Comparison of ENCODE assay signal across 8 cellular contexts in the genomic region with DNA sequence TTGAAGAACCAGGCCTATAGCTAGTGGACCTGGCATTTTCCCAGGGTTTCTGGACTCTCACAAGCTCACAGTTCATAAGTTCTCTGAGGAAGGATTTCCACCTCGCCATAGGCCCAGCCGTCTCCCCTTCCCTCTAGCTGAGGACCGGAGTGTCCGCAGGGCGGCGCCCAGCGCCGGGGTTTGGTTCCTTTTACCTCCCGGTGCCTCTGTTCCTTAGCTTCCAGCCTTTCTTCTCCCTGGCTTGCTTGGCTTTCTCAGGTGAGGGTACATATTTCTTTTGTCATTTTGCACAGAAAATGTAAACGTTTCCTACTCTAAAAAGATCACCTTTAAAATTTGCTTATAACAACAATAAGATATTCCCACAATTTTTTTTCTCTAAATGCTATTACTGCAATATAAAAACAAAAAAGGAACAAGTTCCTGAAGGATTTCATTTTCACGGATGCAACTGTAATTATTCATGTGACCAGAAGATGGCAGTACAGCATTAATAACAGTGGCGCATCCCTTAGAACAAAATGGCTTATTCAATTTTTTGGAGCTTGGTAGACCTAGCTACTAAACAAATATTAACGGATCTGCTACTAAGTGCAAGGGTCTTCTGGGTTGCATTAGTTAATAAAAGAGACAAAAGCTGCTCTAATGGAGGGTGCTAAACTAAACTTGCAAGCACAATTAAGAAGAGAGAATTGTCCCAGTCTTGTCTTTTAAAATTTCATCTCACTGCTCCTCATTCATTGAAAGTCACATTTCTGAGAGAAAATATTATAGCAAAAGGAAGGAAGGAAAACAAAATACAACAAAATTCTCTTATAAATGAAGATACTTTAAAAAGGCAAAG.
DNase-seq lines count a peak whose midpoint lies in the region; ATAC-seq and TF ChIP-seq lines count a peak whose summit lies in the region.

No MANE protein-coding gene starts in this region.

- ATAC-seq in GM19043 (IDR thresholded peaks at IDR 0.05; ENCODE audit: low read depth, unreplicated experiment): peak; percentile 55
- peak; percentile 36 to 56 for ATAC-seq in naive thymus-derived CD8-positive, alpha-beta T cell
- no peak for ATAC-seq in GM18873 (IDR thresholded peaks at IDR 0.05; ENCODE audit: low FRiP score, unreplicated experiment)
- ATAC-seq in activated T-cell treated with anti-CD3 and anti-CD28 coated beads, Interleukin-2, amount 50 U/mL, for 4 hours: no peak

- CTCF ChIA-PET in RWPE1 (lab: Yijun Ruan, JAX): interaction anchor here (0.6 to 1.8 kb wide), 37 partner anchors 9 to 953 kb away, joined by 3 to 12 read pairs (median 3); a partner anchor contains a TSS

- H3K4me3 Mint-ChIP-seq in naive thymus-derived CD8-positive, alpha-beta T cell: no peak overlapping the region
- H3K4me3 Mint-ChIP-seq in activated T-cell treated with anti-CD3 and anti-CD28 coated beads, Interleukin-2, amount 50 U/mL, for 4 hours: no peak overlapping the region

- H3K27ac Mint-ChIP-seq in naive thymus-derived CD8-positive, alpha-beta T cell: peak overlapping the region in 4 of 10 donors; percentile 16 to 81 (median 40)

- H3K4me3 ChIP-seq in epithelial cell of esophagus (ENCODE audit: low read length): no peak overlapping the region

- no peaks in the 10 kb centered on the region for H3K36me3 Mint-ChIP-seq in naive thymus-derived CD8-positive, alpha-beta T cell
- H3K36me3 Mint-ChIP-seq in activated T-cell treated with anti-CD3 and anti-CD28 coated beads, Interleukin-2, amount 50 U/mL, for 4 hours (ENCODE audit: insufficient read depth): no peaks in the 10 kb centered on the region

- POLR2A ChIA-PET in RWPE1 (lab: Yijun Ruan, JAX; ENCODE audit: low non-redundant PET): interaction anchor here (0.5 kb wide), 1 partner anchor 520 kb away, joined by 3 read pairs; no protein-coding TSS in a partner anchor
- POLR2A ChIA-PET in naive thymus-derived CD8-positive, alpha-beta T cell (lab: Charles Lee): interaction anchor here (1.1 kb wide), 1 partner anchor 976 kb away, joined by 5 read pairs; a partner anchor contains a TSS

- peaks cover 0 to 3% (median 0%) of the 10 kb centered on the region in 9 donors for H3K9me3 Mint-ChIP-seq in naive thymus-derived CD8-positive, alpha-beta T cell
- H3K9me3 Mint-ChIP-seq in activated T-cell treated with anti-CD3 and anti-CD28 coated beads, Interleukin-2, amount 50 U/mL, for 4 hours: no peaks in the 10 kb centered on the region

- peak; percentile 86 for TF ChIP-seq CTCF in RWPE1 (conservative IDR thresholded peaks at IDR 0.05; ENCODE audit: low read depth)
- TF ChIP-seq CTCF in epithelial cell of esophagus (IDR thresholded peaks at IDR 0.05; ENCODE audit: insufficient read depth, low read depth, low read length, missing control alignments): peak; percentile 59

- peaks cover 0 to 7% (median 5%) of the 10 kb centered on the region in 4 donors for H3K4me1 Mint-ChIP-seq in naive thymus-derived CD8-positive, alpha-beta T cell
- H3K4me1 Mint-ChIP-seq in activated T-cell treated with anti-CD3 and anti-CD28 coated beads, Interleukin-2, amount 50 U/mL, for 4 hours (ENCODE audit: low read depth): peaks cover 6% of the 10 kb centered on the region

- no peaks in the 10 kb centered on the region for H3K27me3 Mint-ChIP-seq in naive thymus-derived CD8-positive, alpha-beta T cell
- peaks cover 2% of the 10 kb centered on the region for H3K27me3 Mint-ChIP-seq in activated T-cell treated with anti-CD3 and anti-CD28 coated beads, Interleukin-2, amount 50 U/mL, for 4 hours (ENCODE audit: low read depth)

- DNase-seq in COR-L47 (lab: John Stamatoyannopoulos, UW) (peak; percentile 2), Kasumi-1 (lab: John Stamatoyannopoulos, UW) (peak; percentile 58 to 73), RWPE1 (ENCODE audit: low spot score) (peak; percentile 56), epithelial cell of esophagus (ENCODE audit: low read depth) (peak; percentile 70)
- peak in 5 of 10 donors; percentile 5 to 52 (median 47) for DNase-seq in naive thymus-derived CD8-positive, alpha-beta T cell
- no peak for DNase-seq in activated T-cell treated with anti-CD3 and anti-CD28 coated beads, Interleukin-2, amount 50 U/mL, for 4 hours

- peak overlapping the region; percentile 44; the same call in 1 of the 2 replicates for H3K27ac ChIP-seq in RWPE1

Comparison
In these comparisons a context has a peak if more than half of its experiments do, and no peak if none do; other contexts are left out.
1. ATAC-seq: peak in GM19043 (single experiment) and naive thymus-derived CD8-positive, alpha-beta T cell (2 of 2); none in GM18873 (single experiment) and activated T-cell treated with anti-CD3 and anti-CD28 coated beads, Interleukin-2, amount 50 U/mL, for 4 hours (0 of 2).